In genomic region chr16:54160939-54161897, GRCh38 we compare ENCODE assay signal across 25 cellular contexts.
"Had no signal": no experiment of that assay in that cellular context is flagged by ENCODE, and none has a peak within 500 bp of the region (broad histone marks: within the 10 kb centered on the region; RNA-seq: fewer than 3 reads in every experiment).

No MANE protein-coding gene starts in this region.

- H3K4me3 ChIP-seq: K562 had no signal

- ATAC-seq: K562, T-cell had no signal

- H3K27ac ChIP-seq: HL-60, KMS-11 had no signal

- FAIRE-seq: HTR-8/SVneo, K562, RCC 7860 had no signal

- H3K9me3 ChIP-seq: SK-N-SH had no signal

- DNase-seq: IMR-90, Kasumi-1, MM.1S, NCI-H1092 treated with DMSO at 0.1 percent for 48 hours, NCI-H1436, NCI-H187, NCI-H2029, NCI-H2081 treated with DMSO at 0.1 percent for 48 hours, NCI-H2171, NCI-H226, NCI-H446, NCI-H510A, NCI-H524 treated with DMSO at 0.1 percent for 48 hours, NCI-H69, NCI-H774, RPMI8226, SHP77, SK-N-SH, SW 1271, T-cell had no signal
